ENCODE assay signal across 16 cellular contexts in genomic region chr3:145183261-145183660, GRCh38.
DNase-seq lines count a peak whose midpoint lies in the region; ATAC-seq, FAIRE-seq and TF ChIP-seq lines count a peak whose summit lies in the region.
"Had no signal": no experiment of that assay in that cellular context is flagged by ENCODE, and none has a peak within 500 bp of the region (broad histone marks: within the 10 kb centered on the region; RNA-seq: fewer than 3 reads in every experiment).

No MANE protein-coding gene starts in this region.

- H3K9me3 ChIP-seq in GM12878 (replicated peaks; ENCODE audit: control insufficient read depth, insufficient read depth, low read length) (no peaks in the 10 kb centered on the region), small intestine (ENCODE audit: control insufficient read depth, low read depth) (no peaks in the 10 kb centered on the region)
- H3K9me3 ChIP-seq: MG63 had no signal

- H3K4me3 ChIP-seq in GM12878, result no peak overlapping the region
- no peak overlapping the region for H3K4me3 ChIP-seq in fibroblast of the aortic adventitia (ENCODE audit: low read depth, low read length)
- H3K4me3 ChIP-seq in small intestine (ENCODE audit: low read depth in 1 of 2, low read length in 2 of 2), result no peak overlapping the region
- H3K4me3 ChIP-seq: MG63 had no signal

- H4K20me1 ChIP-seq in GM12878 (ENCODE audit: control insufficient read depth, insufficient read depth), result no peaks in the 10 kb centered on the region

- TF ChIP-seq POLR2A in GM12878 (IDR thresholded peaks at IDR 0.05; ENCODE audit: low read depth, low read length), result no peak

- H3K36me3 ChIP-seq in GM12878 (ENCODE audit: control insufficient read depth in 2 of 2, insufficient read depth in 2 of 2, low read length in 1 of 2) (no peaks in the 10 kb centered on the region), small intestine (ENCODE audit: control insufficient read depth in 2 of 2, insufficient read depth in 2 of 2, low read length in 2 of 2) (no peaks in the 10 kb centered on the region)
- H3K36me3 ChIP-seq: MG63 had no signal

- H2AFZ ChIP-seq in GM12878 (ENCODE audit: control insufficient read depth, low read depth, low read length), result peak overlapping the region; percentile 12; the same call in 1 of the 2 replicates

- POLR2A ChIA-PET in GM12878 (lab: Charles Lee), result no interaction called here

- no peaks in the 10 kb centered on the region for H3K79me2 ChIP-seq in GM12878 (ENCODE audit: control insufficient read depth, insufficient read depth, low read length)

- intact Hi-C loops in GM12878 (cut with micrococcal nuclease; ENCODE audit: unreplicated experiment), result no loop called here

- H3K27me3 ChIP-seq in GM12878 (replicated peaks in 1 of 2; ENCODE audit: control insufficient read depth in 2 of 2, insufficient read depth in 2 of 2, low read length in 1 of 2), result no peaks in the 10 kb centered on the region
- no peaks in the 10 kb centered on the region for H3K27me3 ChIP-seq in small intestine (ENCODE audit: control insufficient read depth in 2 of 2, insufficient read depth in 2 of 2, low read length in 2 of 2)
- H3K27me3 ChIP-seq: MG63 had no signal

- SMC1A ChIA-PET in GM12878 (lab: Charles Lee; ENCODE audit: uncharacterized antibody, unreplicated experiment), result no interaction called here

- RAD21 ChIA-PET in GM12878 (lab: Charles Lee; ENCODE audit: unreplicated experiment), result no interaction called here

- DNase-seq in HCEC 1CT (peak; percentile 34), GM12878 (ENCODE audit: low read depth, low spot score) (no peak), fibroblast of the aortic adventitia (ENCODE audit: low read depth) (peak; percentile 36), small intestine (no peak), NCI-H524 (lab: John Stamatoyannopoulos, UW) (no peak), NOMO-1 (lab: John Stamatoyannopoulos, UW; ENCODE audit: unreplicated experiment in 2 of 2) (no peak)
- DNase-seq: C1 segment of cervical spinal cord, COR-L47, DMS53, KG1, MG63, NCI-H1105, NCI-H187 had no signal

- no peak for FAIRE-seq in GM12878 (lab: Jason Lieb, UNC)
- FAIRE-seq in small intestine (lab: Jason Lieb, UNC), result peak; percentile 67
- FAIRE-seq: GM12891, H1 had no signal

- no TSS peak for BruUV-seq in GM12878 (replicated peaks; lab: Mats Ljungman, UMichigan)

- no peak overlapping the region for H3K9ac ChIP-seq in GM12878 (ENCODE audit: control insufficient read depth, insufficient read depth, low read length)

- CTCF ChIA-PET in GM12878 (lab: Yijun Ruan, JAX), result no interaction called here

- no peaks in the 10 kb centered on the region for H3K4me1 ChIP-seq in GM12878 (ENCODE audit: control insufficient read depth, insufficient read depth, low read length)
- H3K4me1 ChIP-seq in small intestine (ENCODE audit: control insufficient read depth in 2 of 2, insufficient read depth in 1 of 2, low read depth in 1 of 2, low read length in 1 of 2), result no peaks in the 10 kb centered on the region

- H3K27ac ChIP-seq in GM12878 (ENCODE audit: control insufficient read depth, insufficient read depth), result no peak overlapping the region
- no peak overlapping the region for H3K27ac ChIP-seq in small intestine (ENCODE audit: low read depth in 1 of 2, low read length in 1 of 2)

- ATAC-seq in GM12878, result no peak
- ATAC-seq in HG03460 (IDR thresholded peaks at IDR 0.05; ENCODE audit: unreplicated experiment), result no peak

- no peak for TF ChIP-seq EP300 in GM12878 (IDR thresholded peaks at IDR 0.05; ENCODE audit: borderline replicate concordance in 1 of 2, control insufficient read depth in 1 of 2, low read depth in 2 of 2, low read length in 2 of 2)

- no peak for TF ChIP-seq CTCF in GM12878 (IDR thresholded peaks at IDR 0.05 in 2 of 3, conservative IDR thresholded peaks at IDR 0.05 in 1 of 3; ENCODE audit: control insufficient read depth in 2 of 3, extremely low read depth in 1 of 3, insufficient read depth in 1 of 3, low read depth in 3 of 3, low read length in 3 of 3)
- TF ChIP-seq CTCF in fibroblast of the aortic adventitia (IDR thresholded peaks at IDR 0.05; ENCODE audit: insufficient read depth, low read length), result no peak

- in situ Hi-C loops in GM12878 (cut with MboI), result no loop called here

- H3K4me2 ChIP-seq in GM12878 (ENCODE audit: control insufficient read depth, insufficient read depth), result no peak overlapping the region

- WGBS in GM12878 (ENCODE audit: insufficient coverage, insufficient replicate concordance, low lambda C conversion rate, missing lambda C conversion rate), result 16% methylated on average over 3 of the region's 3 CpGs
- 43 to 62% (median 59%) methylated on average over 3 of the region's 3 CpGs for WGBS in small intestine, 3 donors

- no peak for TF ChIP-seq RAD21 in GM12878 (IDR thresholded peaks at IDR 0.05; ENCODE audit: insufficient read depth, low read depth, low read length)

TF ChIP-seq in GM12878, 131 proteins besides CTCF, POLR2A, EP300 and RAD21:
- TF ChIP-seq MYC (IDR thresholded peaks at IDR 0.05; ENCODE audit: insufficient read depth, insufficient read length, insufficient replicate concordance, low read length, severe bottlenecking), result no peak
- TF ChIP-seq HCFC1 (IDR thresholded peaks at IDR 0.05; ENCODE audit: low read length), result no peak
- no peak for TF ChIP-seq BCL11A (IDR thresholded peaks at IDR 0.05; ENCODE audit: low read depth, low read length)
- no peak for TF ChIP-seq NBN (IDR thresholded peaks at IDR 0.05)
- TF ChIP-seq ZNF217 (IDR thresholded peaks at IDR 0.05), result no peak
- TF ChIP-seq SIX5 (IDR thresholded peaks at IDR 0.05; ENCODE audit: low read depth, low read length, severe bottlenecking), result no peak
- TF ChIP-seq ZBED1 (IDR thresholded peaks at IDR 0.05; ENCODE audit: borderline replicate concordance), result no peak
- TF ChIP-seq RELB (IDR thresholded peaks at IDR 0.05; ENCODE audit: low read depth), result no peak
- no peak for TF ChIP-seq RFX5 (IDR thresholded peaks at IDR 0.05; ENCODE audit: low read depth, low read length)
- TF ChIP-seq FOXK2 (IDR thresholded peaks at IDR 0.05), result no peak
- TF ChIP-seq ZBTB33 (IDR thresholded peaks at IDR 0.05), result no peak
- TF ChIP-seq POLR2AphosphoS2 (IDR thresholded peaks at IDR 0.05; ENCODE audit: low read depth, low read length), result no peak
- no peak for TF ChIP-seq ATF2 (IDR thresholded peaks at IDR 0.05; ENCODE audit: low read length)
- no peak for TF ChIP-seq RUNX3 (IDR thresholded peaks at IDR 0.05; ENCODE audit: low read length)

Comparison
In these comparisons a context has a peak if more than half of its experiments do, and no peak if none do; other contexts are left out.
1. DNase-seq: peak in HCEC 1CT (single experiment) and fibroblast of the aortic adventitia (single experiment); none in GM12878 (single experiment), small intestine (single experiment), NCI-H524 (0 of 2) and NOMO-1 (0 of 2).